12 cellular contexts compared by ENCODE assay signal in the genomic region with DNA sequence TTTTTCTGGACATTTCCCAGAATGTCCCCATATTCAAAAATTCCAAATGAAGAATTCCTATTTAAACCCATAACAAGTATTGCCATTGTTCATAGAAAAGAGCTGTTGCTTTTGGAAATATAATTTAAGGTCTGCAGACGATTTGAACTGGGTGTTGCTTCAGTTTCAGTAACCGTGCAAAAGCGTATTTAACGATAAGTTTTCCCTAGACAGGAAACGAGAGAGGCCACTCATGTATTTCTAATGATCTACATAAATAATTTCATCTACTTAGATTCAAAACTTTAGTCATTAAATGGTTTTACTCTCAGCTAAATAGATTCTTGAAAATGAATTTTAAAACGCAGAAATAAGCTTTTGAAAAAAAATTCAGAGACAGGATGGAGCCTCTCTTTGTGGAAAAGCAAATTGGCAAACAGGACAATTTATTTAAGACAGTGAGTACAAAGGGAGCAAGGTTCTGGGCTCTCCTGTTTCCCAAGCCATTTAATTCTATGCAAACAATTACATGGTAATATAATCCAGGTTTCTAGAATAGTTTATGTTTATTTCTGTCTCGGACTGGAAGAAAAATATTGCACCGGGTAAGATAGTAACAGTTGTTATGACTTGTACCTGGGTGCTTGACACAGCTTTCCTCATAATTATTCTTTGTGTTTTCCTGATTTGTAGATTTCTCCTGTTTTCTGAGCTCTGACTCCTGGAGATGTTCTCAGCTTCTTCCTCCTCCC.
DNase-seq lines count a peak whose midpoint lies in the region; ATAC-seq and TF ChIP-seq lines count a peak whose summit lies in the region.
"Had no signal": no experiment of that assay in that cellular context is flagged by ENCODE, and none has a peak within 500 bp of the region (broad histone marks: within the 10 kb centered on the region; RNA-seq: fewer than 3 reads in every experiment).

No MANE protein-coding gene starts in this region.

- peak overlapping the region; percentile 57 for H3K9ac ChIP-seq in iPS-18a (ENCODE audit: low read length)
- H3K9ac ChIP-seq in smooth muscle cell (ENCODE audit: low read depth), result peak overlapping the region; percentile 59

- H3K4me1 ChIP-seq in iPS-18a (ENCODE audit: control insufficient read depth, low read depth, low read length) (peaks cover 10% of the 10 kb centered on the region), smooth muscle cell (ENCODE audit: low read depth) (peaks cover 12% of the 10 kb centered on the region), uterus (no peaks in the 10 kb centered on the region)

- peak overlapping the region; percentile 37 for H2AFZ ChIP-seq in smooth muscle cell (ENCODE audit: low read depth)

- H3F3A ChIP-seq in smooth muscle cell (ENCODE audit: low read depth), result no peaks in the 10 kb centered on the region

- 42% methylated on average over 8 of the region's 8 CpGs for WGBS in smooth muscle cell (ENCODE audit: low lambda C conversion rate)

- H3K4me3 ChIP-seq in iPS-18a (ENCODE audit: low read length) (peak overlapping the region; percentile 61), smooth muscle cell (peak overlapping the region; percentile 29), uterus (no peak overlapping the region)
- H3K4me3 ChIP-seq: suprapubic skin had no signal

- TF ChIP-seq CTCF in smooth muscle cell (IDR thresholded peaks at IDR 0.05; ENCODE audit: borderline replicate concordance, insufficient read depth, poor library complexity, severe bottlenecking) (no peak), uterus (IDR thresholded peaks at IDR 0.05) (no peak)

- no peak overlapping the region for H3K27ac Mint-ChIP-seq in stimulated activated memory B cell treated with anti-CD40 and anti-IgM and Interleukin-4, amounts not matched to agents 10 μg/mL and 1 μg/mL and 100 μg/mL, for 72 hours
- H3K27ac Mint-ChIP-seq: activated naive CD8-positive, alpha-beta T cell treated with anti-CD3 and anti-CD28 coated beads for 36 hours had no signal

- H3K79me2 ChIP-seq in smooth muscle cell (ENCODE audit: low read depth), result no peaks in the 10 kb centered on the region

- no peaks in the 10 kb centered on the region for H4K20me1 ChIP-seq in smooth muscle cell (ENCODE audit: low read depth)

- TF ChIP-seq POLR2A in uterus (IDR thresholded peaks at IDR 0.05), result no peak

- H3K9me3 ChIP-seq in iPS-18a (ENCODE audit: control insufficient read depth, low read depth, low read length), result no peaks in the 10 kb centered on the region
- no peaks in the 10 kb centered on the region for H3K9me3 ChIP-seq in smooth muscle cell (replicated peaks; ENCODE audit: low read depth)
- H3K9me3 ChIP-seq in uterus, result peaks cover 0 to 9% of the 10 kb centered on the region in 2 donors
- H3K9me3 ChIP-seq: suprapubic skin had no signal

- peak overlapping the region; percentile 7 for H3K27ac ChIP-seq in iPS-18a (ENCODE audit: low read length)
- H3K27ac ChIP-seq in smooth muscle cell (ENCODE audit: low read depth), result peak overlapping the region; percentile 76
- peak overlapping the region in 1 of 2 donors; percentile 32 for H3K27ac ChIP-seq in uterus
- H3K27ac ChIP-seq: suprapubic skin had no signal

- intact Hi-C loops in uterus (cut with DNase I; ENCODE audit: low total_unique reads), result no loop called here

- H3K36me3 ChIP-seq in iPS-18a (ENCODE audit: control insufficient read depth, low read depth, low read length), result no peaks in the 10 kb centered on the region
- H3K36me3 ChIP-seq in smooth muscle cell (ENCODE audit: low read depth), result no peaks in the 10 kb centered on the region
- H3K36me3 ChIP-seq in uterus, result no peaks in the 10 kb centered on the region
- H3K36me3 ChIP-seq: suprapubic skin had no signal

- H3K4me3 Mint-ChIP-seq in stimulated activated memory B cell treated with anti-CD40 and anti-IgM and Interleukin-4, amounts not matched to agents 10 μg/mL and 1 μg/mL and 100 μg/mL, for 72 hours, result no peak overlapping the region
- H3K4me3 Mint-ChIP-seq: activated naive CD8-positive, alpha-beta T cell treated with anti-CD3 and anti-CD28 coated beads for 36 hours had no signal

- H3K27me3 ChIP-seq in iPS-18a (ENCODE audit: control insufficient read depth, insufficient read depth, low read length) (peaks cover 41% of the 10 kb centered on the region), smooth muscle cell (ENCODE audit: low read depth) (no peaks in the 10 kb centered on the region), uterus (no peaks in the 10 kb centered on the region)

- H3K36me3 Mint-ChIP-seq in stimulated activated memory B cell treated with anti-CD40 and anti-IgM and Interleukin-4, amounts not matched to agents 10 μg/mL and 1 μg/mL and 100 μg/mL, for 72 hours, result no peaks in the 10 kb centered on the region
- H3K36me3 Mint-ChIP-seq: activated naive CD8-positive, alpha-beta T cell treated with anti-CD3 and anti-CD28 coated beads for 36 hours had no signal

- DNase-seq in NCI-H2107 treated with DMSO at 0.1 percent for 48 hours (lab: John Stamatoyannopoulos, UW; ENCODE audit: unreplicated experiment), result peak; percentile 80
- no peak for DNase-seq in NCI-H2107 (lab: John Stamatoyannopoulos, UW)
- peak; percentile 87 for DNase-seq in NCI-H748 treated with DMSO at 0.1 percent for 48 hours (lab: John Stamatoyannopoulos, UW)
- DNase-seq in smooth muscle cell (lab: John Stamatoyannopoulos, UW; ENCODE audit: unreplicated experiment), result no peak
- no peak for DNase-seq in hypothalamus (lab: John Stamatoyannopoulos, UW)
- DNase-seq in uterus, result no peak
- DNase-seq: activated naive CD8-positive, alpha-beta T cell treated with anti-CD3 and anti-CD28 coated beads for 36 hours; mammary epithelial cell; PC-3 had no signal

- peak overlapping the region; percentile 62 for H3K4me2 ChIP-seq in smooth muscle cell

- no peaks in the 10 kb centered on the region for H3K27me3 Mint-ChIP-seq in stimulated activated memory B cell treated with anti-CD40 and anti-IgM and Interleukin-4, amounts not matched to agents 10 μg/mL and 1 μg/mL and 100 μg/mL, for 72 hours
- H3K27me3 Mint-ChIP-seq: activated naive CD8-positive, alpha-beta T cell treated with anti-CD3 and anti-CD28 coated beads for 36 hours had no signal

- ATAC-seq in stimulated activated memory B cell treated with anti-CD40 and anti-IgM and Interleukin-4, amounts not matched to agents 10 μg/mL and 1 μg/mL and 100 μg/mL, for 72 hours, result no peak
- ATAC-seq: PC-3 had no signal

- no peaks in the 10 kb centered on the region for H3K9me3 Mint-ChIP-seq in stimulated activated memory B cell treated with anti-CD40 and anti-IgM and Interleukin-4, amounts not matched to agents 10 μg/mL and 1 μg/mL and 100 μg/mL, for 72 hours
- H3K9me3 Mint-ChIP-seq: activated naive CD8-positive, alpha-beta T cell treated with anti-CD3 and anti-CD28 coated beads for 36 hours had no signal

- H3K4me1 Mint-ChIP-seq in stimulated activated memory B cell treated with anti-CD40 and anti-IgM and Interleukin-4, amounts not matched to agents 10 μg/mL and 1 μg/mL and 100 μg/mL, for 72 hours, result no peaks in the 10 kb centered on the region
- H3K4me1 Mint-ChIP-seq: activated naive CD8-positive, alpha-beta T cell treated with anti-CD3 and anti-CD28 coated beads for 36 hours had no signal

Comparison
In these comparisons a context has a peak if more than half of its experiments do, and no peak if none do; other contexts are left out.
1. DNase-seq: peak in NCI-H2107 treated with DMSO at 0.1 percent for 48 hours (single experiment) and NCI-H748 treated with DMSO at 0.1 percent for 48 hours (single experiment); none in NCI-H2107 (single experiment), smooth muscle cell (single experiment), hypothalamus (0 of 51) and uterus (0 of 2).
2. H3K4me3 ChIP-seq: peak in iPS-18a (single experiment) and smooth muscle cell (single experiment); none in uterus (0 of 2).